8 cellular contexts compared by ENCODE assay signal in the genomic region with DNA sequence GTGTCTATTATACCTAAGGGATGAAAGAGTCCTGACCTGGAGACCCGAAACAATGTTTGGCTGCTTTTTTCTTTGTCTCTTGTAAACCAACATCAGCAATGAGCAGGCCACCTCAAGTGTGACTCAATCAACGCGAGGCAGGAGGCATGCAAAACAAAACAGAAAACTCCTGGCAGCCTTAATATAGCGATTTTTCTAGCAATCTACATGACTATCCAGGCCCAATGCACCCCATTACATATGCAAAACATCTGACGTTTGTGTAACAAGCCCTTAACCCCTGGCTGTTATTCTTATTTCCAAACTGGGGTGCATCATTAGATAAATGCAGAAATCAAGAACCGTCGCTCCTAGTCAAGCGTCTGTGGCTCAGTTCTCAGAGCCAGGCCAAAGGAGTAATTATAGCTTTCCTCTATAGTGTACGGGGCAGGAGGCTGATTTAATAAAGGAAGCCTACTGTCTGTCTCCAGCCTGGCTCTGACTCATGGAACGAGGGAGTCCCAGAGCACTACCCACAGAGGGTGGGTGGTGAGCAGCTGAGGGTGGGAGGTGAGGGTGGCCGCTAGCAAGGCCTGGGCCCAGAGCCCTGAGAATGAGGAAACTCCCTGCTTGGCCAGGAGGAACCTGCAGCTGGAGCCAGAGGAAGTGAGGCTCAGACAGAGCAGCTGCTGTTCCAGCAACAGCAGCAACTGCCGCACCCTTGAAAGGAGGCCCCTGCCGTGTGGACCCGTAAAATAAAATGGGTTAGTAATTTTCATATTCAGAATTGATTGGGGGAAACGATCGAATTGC. TPM values are rescaled to one million over a fixed set of nuclear protein-coding genes. Genes with fewer than 3 reads are reported as not detected.
DNase-seq lines count a peak whose midpoint lies in the region; ATAC-seq and TF ChIP-seq lines count a peak whose summit lies in the region.

No MANE protein-coding gene starts in this region.

- no peaks in the 10 kb centered on the region for H3K36me3 ChIP-seq in endodermal cell (ENCODE audit: control insufficient read depth, insufficient read depth, low read length)

- H3K27me3 ChIP-seq in endodermal cell (ENCODE audit: control insufficient read depth, insufficient read depth, low read length, poor library complexity, severe bottlenecking): no peaks in the 10 kb centered on the region

- WGBS in endodermal cell (ENCODE audit: insufficient coverage in 1 of 2, insufficient read length in 1 of 2), 2 experiments: 47 to 48% methylated on average over 7 to 16 of the region's 16 CpGs

- in situ Hi-C loops in ACHN (cut with HindIII; ENCODE audit: low pct_ligation_motif_present, low pct_unique_long_range_greater_than_20kb, low sequenced_read_pairs): no loop called here

- H3K36me3 Mint-ChIP-seq in activated CD4-positive, alpha-beta memory T cell treated with anti-CD3 and anti-CD28 coated beads, Interleukin-2, amount 10 ng/mL, durations not matched to agents 7 days and 5 days (ENCODE audit: low read depth): no peaks in the 10 kb centered on the region
- H3K36me3 Mint-ChIP-seq in endodermal cell (ENCODE audit: low read depth): peaks cover 9% of the 10 kb centered on the region
- peaks cover 3% of the 10 kb centered on the region for H3K36me3 Mint-ChIP-seq in mesothelial cell of epicardium
- H3K36me3 Mint-ChIP-seq in stimulated activated memory B cell treated with anti-CD40 and anti-IgM and Interleukin-4, amounts not matched to agents 10 μg/mL and 1 μg/mL and 100 μg/mL, for 72 hours: no peaks in the 10 kb centered on the region

- H3K27ac ChIP-seq in endodermal cell (ENCODE audit: low read depth, low read length): peak overlapping the region; percentile 76

- H3K4me3 ChIP-seq in endodermal cell (ENCODE audit: low read length): peak overlapping the region; percentile 71

- H3K9ac ChIP-seq in endodermal cell (ENCODE audit: extremely low read depth, low read length, poor library complexity, severe bottlenecking): no peak overlapping the region

- DNase-seq in ACHN: peak; percentile 78
- peak; percentile 64 for DNase-seq in NCI-H446 treated with DMSO at 0.1 percent for 48 hours (lab: John Stamatoyannopoulos, UW)
- DNase-seq in activated CD4-positive, alpha-beta memory T cell treated with anti-CD3 and anti-CD28 coated beads, Interleukin-2, amount 10 ng/mL, durations not matched to agents 7 days and 5 days: peak; percentile 54
- peak; percentile 81 for DNase-seq in endodermal cell
- DNase-seq in mesothelial cell of epicardium (ENCODE audit: low spot score in 2 of 2, unreplicated experiment in 2 of 2): peak in 1 of 2 experiments; percentile 54

- H3K4me1 Mint-ChIP-seq in activated CD4-positive, alpha-beta memory T cell treated with anti-CD3 and anti-CD28 coated beads, Interleukin-2, amount 10 ng/mL, durations not matched to agents 7 days and 5 days: peaks cover 41% of the 10 kb centered on the region
- H3K4me1 Mint-ChIP-seq in endodermal cell (peaks cover 27% of the 10 kb centered on the region), mesothelial cell of epicardium (peaks cover 27% of the 10 kb centered on the region)
- H3K4me1 Mint-ChIP-seq in stimulated activated memory B cell treated with anti-CD40 and anti-IgM and Interleukin-4, amounts not matched to agents 10 μg/mL and 1 μg/mL and 100 μg/mL, for 72 hours: peaks cover 53% of the 10 kb centered on the region

- H3K9me3 Mint-ChIP-seq in activated CD4-positive, alpha-beta memory T cell treated with anti-CD3 and anti-CD28 coated beads, Interleukin-2, amount 10 ng/mL, durations not matched to agents 7 days and 5 days: no peaks in the 10 kb centered on the region
- peaks cover 3% of the 10 kb centered on the region for H3K9me3 Mint-ChIP-seq in endodermal cell
- H3K9me3 Mint-ChIP-seq in mesothelial cell of epicardium: no peaks in the 10 kb centered on the region
- no peaks in the 10 kb centered on the region for H3K9me3 Mint-ChIP-seq in stimulated activated memory B cell treated with anti-CD40 and anti-IgM and Interleukin-4, amounts not matched to agents 10 μg/mL and 1 μg/mL and 100 μg/mL, for 72 hours

- H3K4me1 ChIP-seq in endodermal cell (ENCODE audit: control insufficient read depth, insufficient read depth, low read length): peaks cover 12% of the 10 kb centered on the region

- peak overlapping the region; percentile 86 for H3K27ac Mint-ChIP-seq in activated CD4-positive, alpha-beta memory T cell treated with anti-CD3 and anti-CD28 coated beads, Interleukin-2, amount 10 ng/mL, durations not matched to agents 7 days and 5 days
- H3K27ac Mint-ChIP-seq in endodermal cell: peak overlapping the region; percentile 82
- peak overlapping the region; percentile 99 for H3K27ac Mint-ChIP-seq in mesothelial cell of epicardium
- peak overlapping the region; percentile 96 for H3K27ac Mint-ChIP-seq in stimulated activated memory B cell treated with anti-CD40 and anti-IgM and Interleukin-4, amounts not matched to agents 10 μg/mL and 1 μg/mL and 100 μg/mL, for 72 hours

- ATAC-seq in GM18520 (IDR thresholded peaks at IDR 0.05; ENCODE audit: unreplicated experiment) (peak; percentile 45), HG03045 (IDR thresholded peaks at IDR 0.05; ENCODE audit: unreplicated experiment) (peak; percentile 68)
- ATAC-seq in stimulated activated memory B cell treated with anti-CD40 and anti-IgM and Interleukin-4, amounts not matched to agents 10 μg/mL and 1 μg/mL and 100 μg/mL, for 72 hours: peak; percentile 90

- peak overlapping the region; percentile 65 for H3K4me3 Mint-ChIP-seq in activated CD4-positive, alpha-beta memory T cell treated with anti-CD3 and anti-CD28 coated beads, Interleukin-2, amount 10 ng/mL, durations not matched to agents 7 days and 5 days
- H3K4me3 Mint-ChIP-seq in endodermal cell (peak overlapping the region; percentile 44), mesothelial cell of epicardium (peak overlapping the region; percentile 65)
- H3K4me3 Mint-ChIP-seq in stimulated activated memory B cell treated with anti-CD40 and anti-IgM and Interleukin-4, amounts not matched to agents 10 μg/mL and 1 μg/mL and 100 μg/mL, for 72 hours: peak overlapping the region; percentile 88

- TF ChIP-seq CTCF in endodermal cell (conservative IDR thresholded peaks at IDR 0.05): no peak
- no peak for TF ChIP-seq CTCF in mesothelial cell of epicardium (IDR thresholded peaks at IDR 0.05; ENCODE audit: unreplicated experiment)

- no peaks in the 10 kb centered on the region for H3K27me3 Mint-ChIP-seq in activated CD4-positive, alpha-beta memory T cell treated with anti-CD3 and anti-CD28 coated beads, Interleukin-2, amount 10 ng/mL, durations not matched to agents 7 days and 5 days
- H3K27me3 Mint-ChIP-seq in endodermal cell (ENCODE audit: insufficient read depth) (no peaks in the 10 kb centered on the region), mesothelial cell of epicardium (ENCODE audit: low read depth) (no peaks in the 10 kb centered on the region)
- no peaks in the 10 kb centered on the region for H3K27me3 Mint-ChIP-seq in stimulated activated memory B cell treated with anti-CD40 and anti-IgM and Interleukin-4, amounts not matched to agents 10 μg/mL and 1 μg/mL and 100 μg/mL, for 72 hours

- POLR2A ChIA-PET in activated CD4-positive, alpha-beta memory T cell treated with anti-CD3 and anti-CD28 coated beads, Interleukin-2, amount 10 ng/mL, durations not matched to agents 7 days and 5 days (lab: Charles Lee): interaction anchor here (1.0 to 3.5 kb wide), 12 partner anchors 8 to 605 kb away, joined by 3 to 20 read pairs (median 4); partner anchors contain the start of genes CHD9 and FTO

- CTCF ChIA-PET in activated CD4-positive, alpha-beta memory T cell treated with anti-CD3 and anti-CD28 coated beads, Interleukin-2, amount 10 ng/mL, durations not matched to agents 7 days and 5 days (lab: Charles Lee): interaction anchor here (0.5 to 2.0 kb wide), 6 partner anchors 31 to 125 kb away, joined by 3 to 15 read pairs (median 4); partner anchors contain the start of gene CHD9

- H3K9me3 ChIP-seq in endodermal cell (ENCODE audit: control insufficient read depth, low read length): no peaks in the 10 kb centered on the region

RNA-seq across cellular contexts. Expression of gene CHD9, which starts 43.9 kb away (rescaled TPM):
- 10 to 100 TPM; 21.6 to 23.8 TPM for total RNA-seq in activated CD4-positive, alpha-beta memory T cell treated with anti-CD3 and anti-CD28 coated beads, Interleukin-2, amount 10 ng/mL, durations not matched to agents 7 days and 5 days
- total RNA-seq in endodermal cell: 10 to 100 TPM; 36.8 to 40.5 TPM
- polyA plus RNA-seq in endodermal cell (2013, experiment 1 of 2): 39.3 TPM
- 41.4 TPM for polyA plus RNA-seq in endodermal cell (2013, experiment 2 of 2)
- 108 to 119 TPM (median 110 TPM) in 3 replicates for total RNA-seq in mesothelial cell of epicardium

RNA-seq across cellular contexts. Expression of gene CHD9NB, which starts 46.0 kb away (rescaled TPM):
- total RNA-seq in activated CD4-positive, alpha-beta memory T cell treated with anti-CD3 and anti-CD28 coated beads, Interleukin-2, amount 10 ng/mL, durations not matched to agents 7 days and 5 days: under 1 TPM; 0.28 to 0.33 TPM
- 10 to 100 TPM; 13.1 to 14.9 TPM for total RNA-seq in endodermal cell
- polyA plus RNA-seq in endodermal cell (2013, experiment 1 of 2): 2.8 TPM
- 3.0 TPM for polyA plus RNA-seq in endodermal cell (2013, experiment 2 of 2)
- 0.29 to 0.44 TPM (median 0.43 TPM) in 3 replicates for total RNA-seq in mesothelial cell of epicardium
